21 cellular contexts compared by ENCODE assay signal in genomic region chr3:73812054-73812453, GRCh38.
"Had no signal": no experiment of that assay in that cellular context is flagged by ENCODE, and none has a peak within 500 bp of the region (broad histone marks: within the 10 kb centered on the region; RNA-seq: fewer than 3 reads in every experiment).

No MANE protein-coding gene starts in this region.

- H2AFZ ChIP-seq: hepatocyte had no signal

- H3K36me3 ChIP-seq: esophagus muscularis mucosa, gastroesophageal sphincter, heart left ventricle, left lung, lower lobe of right lung had no signal

- H3K4me2 ChIP-seq: hepatocyte had no signal

- H3K27me3 ChIP-seq: dorsolateral prefrontal cortex, esophagus muscularis mucosa, foreskin keratinocyte, gastroesophageal sphincter, heart left ventricle, hepatocyte, left lung had no signal

- H3K79me2 ChIP-seq: hepatocyte had no signal

- FAIRE-seq: endothelial cell of umbilical vein, frontal cortex, islet of Langerhans, keratinocyte had no signal

- H3K4me1 ChIP-seq: gastroesophageal sphincter, left lung, lower lobe of right lung had no signal

- H3K4me3 ChIP-seq: coronary artery, dorsolateral prefrontal cortex, esophagus muscularis mucosa, gastroesophageal sphincter, heart left ventricle, hepatocyte, left lung, lower lobe of right lung, mucosa of descending colon had no signal

- ATAC-seq: foreskin keratinocyte, gastroesophageal sphincter, heart left ventricle, left cardiac atrium, left lung, left ventricle myocardium superior, lower lobe of right lung, mucosa of descending colon had no signal

- H3K9me3 ChIP-seq: esophagus muscularis mucosa, gastroesophageal sphincter, heart left ventricle, lower lobe of right lung, mucosa of descending colon had no signal

- DNase-seq: dermis blood vessel endothelial cell; dorsolateral prefrontal cortex; effector CD4-positive, alpha-beta T cell; effector memory CD4-positive, alpha-beta T cell; foreskin keratinocyte; heart left ventricle; left cardiac atrium; left lung; left ventricle myocardium superior; lower lobe of right lung; mesenchymal stem cell; mucosa of descending colon; naive B cell had no signal

- H3K27ac ChIP-seq: coronary artery, dorsolateral prefrontal cortex, esophagus muscularis mucosa, foreskin keratinocyte, gastroesophageal sphincter, heart left ventricle, hepatocyte, left lung, lower lobe of right lung had no signal
